17 cellular contexts compared by ENCODE assay signal in genomic region chr17:40905370-40905769, GRCh38. TPM values are rescaled to one million over a fixed set of nuclear protein-coding genes. Genes with fewer than 3 reads are reported as not detected.
DNase-seq lines count a peak whose midpoint lies in the region; ATAC-seq and TF ChIP-seq lines count a peak whose summit lies in the region.
"Had no signal": no experiment of that assay in that cellular context is flagged by ENCODE, and none has a peak within 500 bp of the region (broad histone marks: within the 10 kb centered on the region; RNA-seq: fewer than 3 reads in every experiment).

No MANE protein-coding gene starts in this region.

- no peak overlapping the region for H3K14ac ChIP-seq in IMR-90 (replicated peaks; ENCODE audit: low read depth, low read length)

- ATAC-seq in IMR-90 (ENCODE audit: low read depth) (no peak), GM18858 (IDR thresholded peaks at IDR 0.05; ENCODE audit: unreplicated experiment) (no peak)
- ATAC-seq: GM12878, K562 had no signal

- H3K27me3 ChIP-seq in IMR-90 (ENCODE audit: control insufficient read depth, insufficient read depth, low read length): no peaks in the 10 kb centered on the region
- H3K27me3 ChIP-seq in colonic mucosa: no peaks in the 10 kb centered on the region
- no peaks in the 10 kb centered on the region for H3K27me3 ChIP-seq in transverse colon

- TF ChIP-seq RAD21 in IMR-90 (IDR thresholded peaks at IDR 0.05; ENCODE audit: low read length): no peak

- H3K9ac ChIP-seq in IMR-90 (ENCODE audit: low read depth, low read length) (no peak overlapping the region), colonic mucosa (ENCODE audit: low read depth in 2 of 2, low read length in 2 of 2) (peak overlapping the region in 1 of 2 donors; percentile 46)

- no peak for TF ChIP-seq EP300 in transverse colon (IDR thresholded peaks at IDR 0.05; ENCODE audit: low read depth)

- in situ Hi-C loops in IMR-90 (cut with MboI; ENCODE audit: low sequenced_read_pairs): loop anchor here (5.0 to 10.0 kb wide), 4 partner anchors 101 to 757 kb away; no protein-coding TSS in a partner anchor
- in situ Hi-C loops in transverse colon (cut with MboI; ENCODE audit: low pct_ligation_motif_present in 1 of 4, low pct_unique_long_range_greater_than_20kb in 1 of 4, low sequenced_read_pairs in 3 of 4): loop anchor here (10.0 to 25.0 kb wide), 5 partner anchors 632 to 759 kb away; partner anchors contain the start of gene KRT19 (in 1 of the 4)

- peak overlapping the region; percentile 33; the same call in 1 of the 2 replicates for H2BK20ac ChIP-seq in IMR-90 (ENCODE audit: low read depth, low read length)

- no peaks in the 10 kb centered on the region for H3K9me3 Mint-ChIP-seq in Calu3 (ENCODE audit: low read depth, unreplicated experiment)
- H3K9me3 Mint-ChIP-seq in T-helper 2 cell treated with Interferon-gamma antibody and Interleukin-4, amounts not matched to agents 5 μg/mL and 100 μg/mL, for 36 hours: no peaks in the 10 kb centered on the region
- H3K9me3 Mint-ChIP-seq: CD4-positive, alpha-beta T cell; H9 had no signal

- TF ChIP-seq CTCF in Calu3 (IDR thresholded peaks at IDR 0.05; ENCODE audit: unreplicated experiment) (no peak), IMR-90 (conservative IDR thresholded peaks at IDR 0.05; ENCODE audit: low read depth, low read length) (no peak), colonic mucosa (IDR thresholded peaks at IDR 0.05) (no peak), transverse colon (IDR thresholded peaks at IDR 0.05) (no peak), GM10266 (IDR thresholded peaks at IDR 0.05; ENCODE audit: control insufficient read depth, insufficient read depth, low read depth, missing control alignments) (no peak)

- H3K9me3 ChIP-seq in IMR-90 (ENCODE audit: control insufficient read depth, insufficient read depth, low read length): no peaks in the 10 kb centered on the region
- no peaks in the 10 kb centered on the region for H3K9me3 ChIP-seq in colonic mucosa
- no peaks in the 10 kb centered on the region for H3K9me3 ChIP-seq in transverse colon

- H3K4me1 ChIP-seq in IMR-90 (ENCODE audit: control insufficient read depth, insufficient read depth, low read length) (peaks cover 19% of the 10 kb centered on the region), colonic mucosa (no peaks in the 10 kb centered on the region), transverse colon (peaks cover 9 to 37% (median 32%) of the 10 kb centered on the region in 4 donors)

- CTCF ChIA-PET in Calu3 (lab: Charles Lee) (interaction anchor here (0.6 kb wide), 1 partner anchor 27 kb away, joined by 5 read pairs; no protein-coding TSS in a partner anchor), IMR-90 (lab: Yijun Ruan, JAX) (no interaction called here)

- H2BK5ac ChIP-seq in IMR-90 (ENCODE audit: low read depth, low read length, poor library complexity, severe bottlenecking): no peak overlapping the region

- WGBS in IMR-90 (ENCODE audit: extremely low coverage in 2 of 2, insufficient read length in 1 of 2), 2 experiments: no CpG with 5 or more reads among the region's 5 CpGs
- 89 to 100% methylated on average over 2 to 5 of the region's 5 CpGs for WGBS in transverse colon (ENCODE audit: low coverage in 1 of 2), 2 donors

- no peak overlapping the region for H3K18ac ChIP-seq in IMR-90 (ENCODE audit: low read depth, low read length)

- peaks cover 45% of the 10 kb centered on the region for H3K36me3 Mint-ChIP-seq in Calu3 (ENCODE audit: insufficient read depth, unreplicated experiment)
- H3K36me3 Mint-ChIP-seq in T-helper 2 cell treated with Interferon-gamma antibody and Interleukin-4, amounts not matched to agents 5 μg/mL and 100 μg/mL, for 36 hours (ENCODE audit: low read depth): no peaks in the 10 kb centered on the region

- H3K27ac ChIP-seq in IMR-90 (ENCODE audit: insufficient read depth, low read length) (no peak overlapping the region), colonic mucosa (peak overlapping the region; percentile 81), transverse colon (peak overlapping the region in 3 of 4 donors; percentile 84 to 90 (median 86))

- no peak overlapping the region for H3K4me2 ChIP-seq in IMR-90 (ENCODE audit: low read depth, low read length)

- no peak overlapping the region for H2BK15ac ChIP-seq in IMR-90 (ENCODE audit: low read depth, low read length)

- H4K8ac ChIP-seq in IMR-90 (ENCODE audit: low read depth in 2 of 2, low read length in 2 of 2): no peak overlapping the region

- no peaks in the 10 kb centered on the region for H3K79me1 ChIP-seq in IMR-90 (ENCODE audit: low read depth in 1 of 2, low read length in 2 of 2)

- TF ChIP-seq POLR2A in IMR-90 (IDR thresholded peaks at IDR 0.05; ENCODE audit: low read depth, low read length) (no peak), transverse colon (IDR thresholded peaks at IDR 0.05) (no peak)

- peaks cover 13% of the 10 kb centered on the region; the same call in 1 of the 2 replicates for H3K9me1 ChIP-seq in IMR-90 (ENCODE audit: insufficient read depth, low read length)

- H3K56ac ChIP-seq in IMR-90 (ENCODE audit: extremely low read depth, insufficient read depth, low read length): no peak overlapping the region

- dilution Hi-C loops in IMR-90 (cut with HindIII; ENCODE audit: low sequenced_read_pairs, unreplicated experiment): no loop called here

- DNase-seq in Calu3: no peak
- no peak for DNase-seq in IMR-90
- DNase-seq in colonic mucosa: no peak
- DNase-seq in transverse colon: no peak
- no peak for DNase-seq in GM10266 (ENCODE audit: extremely low spot score)
- no peak for DNase-seq in T-helper 2 cell treated with Interferon-gamma antibody and Interleukin-4, amounts not matched to agents 5 μg/mL and 100 μg/mL, for 36 hours (ENCODE audit: low spot score)
- DNase-seq: AML-193; CD4-positive, alpha-beta T cell; DMS79 treated with DMSO at 0.1 percent for 48 hours; GF-D8; H9 had no signal

- no peaks in the 10 kb centered on the region for H3K27me3 Mint-ChIP-seq in Calu3 (ENCODE audit: unreplicated experiment)
- H3K27me3 Mint-ChIP-seq in T-helper 2 cell treated with Interferon-gamma antibody and Interleukin-4, amounts not matched to agents 5 μg/mL and 100 μg/mL, for 36 hours (ENCODE audit: low read depth): peaks cover 30% of the 10 kb centered on the region

- H3K4me1 Mint-ChIP-seq in Calu3 (ENCODE audit: low read depth, unreplicated experiment): peaks cover 94% of the 10 kb centered on the region
- H3K4me1 Mint-ChIP-seq in T-helper 2 cell treated with Interferon-gamma antibody and Interleukin-4, amounts not matched to agents 5 μg/mL and 100 μg/mL, for 36 hours (ENCODE audit: low read depth): peaks cover 8% of the 10 kb centered on the region

- POLR2A ChIA-PET in IMR-90 (lab: Charles Lee; ENCODE audit: unreplicated experiment): no interaction called here

- no peak overlapping the region for H4K5ac ChIP-seq in IMR-90 (ENCODE audit: low read depth, low read length)

- H3K23ac ChIP-seq in IMR-90 (ENCODE audit: low read depth, low read length): no peak overlapping the region

- H3K4me3 ChIP-seq in IMR-90 (ENCODE audit: insufficient read depth, low read depth, low read length) (no peak overlapping the region), colonic mucosa (no peak overlapping the region), transverse colon (no peak overlapping the region)
- H3K4me3 ChIP-seq: GM12878, K562 had no signal

- H3K36me3 ChIP-seq in IMR-90 (ENCODE audit: control insufficient read depth, insufficient read depth, low read length): no peaks in the 10 kb centered on the region
- H3K36me3 ChIP-seq in colonic mucosa: no peaks in the 10 kb centered on the region
- H3K36me3 ChIP-seq in transverse colon: no peaks in the 10 kb centered on the region

- H4K91ac ChIP-seq in IMR-90 (ENCODE audit: insufficient read depth, low read depth, low read length): no peak overlapping the region

- intact Hi-C loops in Calu3 (cut with micrococcal nuclease; ENCODE audit: unreplicated experiment): loop anchor here (5.0 kb wide), 2 partner anchors 497 to 762 kb away; no protein-coding TSS in a partner anchor
- intact Hi-C loops in IMR-90 (cut with micrococcal nuclease): no loop called here
- intact Hi-C loops in colonic mucosa (cut with DNase I): loop anchor here (5.0 kb wide), 2 partner anchors 48 to 417 kb away; no protein-coding TSS in a partner anchor
- intact Hi-C loops in transverse colon (cut with DNase I; ENCODE audit: low total_unique reads): loop anchor here (10.0 kb wide), 1 partner anchor 759 kb away; no protein-coding TSS in a partner anchor

- H2AK9ac ChIP-seq in IMR-90 (replicated peaks; ENCODE audit: low read depth, low read length, poor library complexity): no peak overlapping the region

- no peak overlapping the region for H3K4me3 Mint-ChIP-seq in Calu3 (ENCODE audit: low read depth, unreplicated experiment)
- H3K4me3 Mint-ChIP-seq in T-helper 2 cell treated with Interferon-gamma antibody and Interleukin-4, amounts not matched to agents 5 μg/mL and 100 μg/mL, for 36 hours: no peak overlapping the region
- H3K4me3 Mint-ChIP-seq: CD4-positive, alpha-beta T cell; H9 had no signal

- BruUV-seq in Calu3 (replicated peaks; lab: Mats Ljungman, UMichigan) (no TSS peak), IMR-90 (replicated peaks; lab: Mats Ljungman, UMichigan) (no TSS peak)

- H4K20me1 ChIP-seq in IMR-90 (ENCODE audit: insufficient read depth, low read length): no peaks in the 10 kb centered on the region

- H2BK120ac ChIP-seq in IMR-90 (ENCODE audit: low read depth, low read length): peak overlapping the region; percentile 51

- peak overlapping the region; percentile 75 for H2AK5ac ChIP-seq in IMR-90 (ENCODE audit: low read depth, low read length)

- H2AFZ ChIP-seq in IMR-90 (replicated peaks; ENCODE audit: low read length, poor library complexity): no peak overlapping the region

- 0 out of 2 replicates have a peak overlapping the region, but pooled peaks have one; percentile 8 for H3K4ac ChIP-seq in IMR-90 (ENCODE audit: low read depth, low read length)

- peak overlapping the region; percentile 92 for H3K27ac Mint-ChIP-seq in Calu3 (ENCODE audit: unreplicated experiment)
- H3K27ac Mint-ChIP-seq in T-helper 2 cell treated with Interferon-gamma antibody and Interleukin-4, amounts not matched to agents 5 μg/mL and 100 μg/mL, for 36 hours: no peak overlapping the region
- H3K27ac Mint-ChIP-seq: CD4-positive, alpha-beta T cell; H9 had no signal

RNA-seq across cellular contexts. Expression of gene KRT20, which starts 20.3 kb away (rescaled TPM):
- total RNA-seq in Calu3 (2022) (0.66 and 1.7 TPM in 2 replicates), IMR-90 (2012; rRNA removed) (not detected in 2 replicates), colonic mucosa (1,000 to 10,000 TPM; 1,610 to 1,735 TPM), transverse colon (100 to 1,000 TPM; 207 to 797 (median 735) TPM)
- not detected in 2 replicates for polyA plus RNA-seq in IMR-90 (2012; rRNA removed)
- polyA plus RNA-seq in IMR-90 (2012; cell fraction: cytosol; rRNA removed): not detected in 2 replicates
- not detected in 2 replicates for polyA plus RNA-seq in IMR-90 (2012; cell fraction: nucleus; rRNA removed; ENCODE audit: low replicate concordance)
- total RNA-seq: CD4-positive, alpha-beta T cell; H1; H9; HT1080 had no signal
- polyA plus RNA-seq: BJ, GM12878, H1, K562 had no signal

RNA-seq across cellular contexts. Expression of gene KRT23, which starts 32.1 kb away (rescaled TPM):
- total RNA-seq in Calu3 (2022) (1,389 and 1,709 TPM in 2 replicates), IMR-90 (2012; rRNA removed) (0.28 and 0.36 TPM in 2 replicates), colonic mucosa (1 to 10 TPM in 1 of 2 donors, under 1 TPM in 1; 0.27 to 1.2 TPM), transverse colon (1 to 10 TPM in 2 of 4 donors, not detected in 2; 1.1 to 2.5 TPM)
- polyA plus RNA-seq in IMR-90 (2012; rRNA removed): 0.32 and 0.39 TPM in 2 replicates
- polyA plus RNA-seq in IMR-90 (2012; cell fraction: cytosol; rRNA removed): 0.11 and 0.41 TPM in 2 replicates
- 0.09 and 0.17 TPM in 2 replicates for polyA plus RNA-seq in IMR-90 (2012; cell fraction: nucleus; rRNA removed; ENCODE audit: low replicate concordance)
- total RNA-seq: CD4-positive, alpha-beta T cell; GM12878; H1; H9; HT1080; K562 had no signal
- polyA plus RNA-seq: GM12878, H1, K562 had no signal

RNA-seq across cellular contexts. Expression of gene KRT12, which starts 38.3 kb away (rescaled TPM):
- 2.4 and 2.7 TPM in 2 replicates for total RNA-seq in Calu3 (2022)
- total RNA-seq in IMR-90 (2012; rRNA removed): not detected in 2 replicates
- not detected in 2 replicates for polyA plus RNA-seq in IMR-90 (2012; rRNA removed)
- 0.02 and 0.54 TPM in 2 replicates for polyA plus RNA-seq in IMR-90 (2012; cell fraction: cytosol; rRNA removed)
- polyA plus RNA-seq in IMR-90 (2012; cell fraction: nucleus; rRNA removed; ENCODE audit: low replicate concordance): not detected in 2 replicates
- 1 to 10 TPM; 2.2 to 4.4 TPM for total RNA-seq in colonic mucosa
- total RNA-seq in transverse colon: 10 to 100 TPM in 1 of 4 donors, 1 to 10 TPM in 1, under 1 TPM in 1, not detected in 1; 0.40 to 20.0 (median 3.8) TPM
- total RNA-seq: CD4-positive, alpha-beta T cell; GM12878; H1; H9; HT1080 had no signal
- polyA plus RNA-seq: BJ, GM12878, H1 had no signal

Comparison
In these comparisons a context has a peak if more than half of its experiments do, and no peak if none do; other contexts are left out.
1. RNA of gene KRT20, which starts 20.3 kb away (total RNA-seq): 1,610 to 1,735 TPM in colonic mucosa and 207 to 797 TPM in transverse colon; 0.66 to 1.7 TPM in Calu3 and not detected in IMR-90; every median in the first group is over 10 times any median in the second.
2. RNA of gene KRT23, which starts 32.1 kb away (total RNA-seq): 1,389 to 1,709 TPM in Calu3; 0.27 to 1.2 TPM in colonic mucosa, 1.1 to 2.5 TPM in transverse colon and 0.28 to 0.36 TPM in IMR-90; every median in the first group is over 100 times any median in the second.